8 cellular contexts compared by ENCODE assay signal in genomic region chr5:80275347-80275746, GRCh38. TPM values are rescaled to one million over a fixed set of nuclear protein-coding genes. Genes with fewer than 3 reads are reported as not detected.
DNase-seq lines count a peak whose midpoint lies in the region; ATAC-seq and TF ChIP-seq lines count a peak whose summit lies in the region.

No MANE protein-coding gene starts in this region.

- H2AFZ ChIP-seq in mesenchymal stem cell (ENCODE audit: low read depth, low read length) = no peak overlapping the region

- no peak for TF ChIP-seq POLR2A in body of pancreas (IDR thresholded peaks at IDR 0.05)

- H2BK120ac ChIP-seq in mesenchymal stem cell (ENCODE audit: low read depth, low read length) = no peak overlapping the region

- H3K4me1 ChIP-seq in body of pancreas (no peaks in the 10 kb centered on the region), mesenchymal stem cell (ENCODE audit: control insufficient read depth, insufficient read depth, low read depth, low read length) (no peaks in the 10 kb centered on the region)

- H3K9ac ChIP-seq in mesenchymal stem cell (ENCODE audit: low read length) = no peak overlapping the region

- H3K27ac ChIP-seq in body of pancreas (no peak overlapping the region), mesenchymal stem cell (ENCODE audit: low read length, poor library complexity, severe bottlenecking) (no peak overlapping the region)

- H3K79me1 ChIP-seq in mesenchymal stem cell (replicated peaks; ENCODE audit: low read length, poor library complexity, severe bottlenecking) = no peaks in the 10 kb centered on the region

- intact Hi-C loops in body of pancreas (cut with DNase I) = no loop called here

- 78 to 80% methylated on average over 2 of the region's 2 CpGs for WGBS in body of pancreas, 2 donors
- WGBS in mesenchymal stem cell = 76% methylated on average over 2 of the region's 2 CpGs

- H3K4me3 ChIP-seq in LNCaP clone FGC (ENCODE audit: low read depth, low read length) = no peak overlapping the region
- no peak overlapping the region for H3K4me3 ChIP-seq in body of pancreas
- H3K4me3 ChIP-seq in mesenchymal stem cell (ENCODE audit: insufficient read depth in 1 of 2, low read depth in 1 of 2, low read length in 2 of 2) = no peak overlapping the region

- no peak overlapping the region for H2BK15ac ChIP-seq in mesenchymal stem cell (ENCODE audit: low read depth, poor library complexity, severe bottlenecking)

- H4K91ac ChIP-seq in mesenchymal stem cell (ENCODE audit: low read length) = no peak overlapping the region

- no peak overlapping the region for H2BK5ac ChIP-seq in mesenchymal stem cell (ENCODE audit: low read depth, low read length, poor library complexity, severe bottlenecking)

- no peaks in the 10 kb centered on the region for H3K27me3 ChIP-seq in body of pancreas
- H3K27me3 ChIP-seq in mesenchymal stem cell (ENCODE audit: control insufficient read depth in 1 of 2, insufficient read depth in 1 of 2, low read length in 2 of 2) = no peaks in the 10 kb centered on the region

- TF ChIP-seq CTCF in LNCaP clone FGC (IDR thresholded peaks at IDR 0.05; ENCODE audit: control insufficient read depth, extremely low read depth, insufficient read depth) (peak; percentile 41), body of pancreas (IDR thresholded peaks at IDR 0.05) (peak in 4 of 7 experiments; percentile 31 to 52 (median 48))

- no peak overlapping the region for H3K4me2 ChIP-seq in mesenchymal stem cell (ENCODE audit: low read length, poor library complexity, severe bottlenecking)

- no peak overlapping the region for H2BK12ac ChIP-seq in mesenchymal stem cell (ENCODE audit: low read length in 2 of 2)

- no peak overlapping the region for H3K18ac ChIP-seq in mesenchymal stem cell (ENCODE audit: low read depth in 1 of 2, low read length in 2 of 2)

- DNase-seq in NCI-H1436 (lab: John Stamatoyannopoulos, UW) = peak; percentile 30
- no peak for DNase-seq in NCI-H1436 treated with DMSO at 0.1 percent for 48 hours (lab: John Stamatoyannopoulos, UW)
- no peak for DNase-seq in LNCaP clone FGC (ENCODE audit: low read depth)
- peak in 1 of 4 donors; percentile 18 for DNase-seq in body of pancreas
- DNase-seq in mesenchymal stem cell = peak; percentile 18
- DNase-seq in COLO829 (ENCODE audit: low spot score) = no peak
- DNase-seq in effector CD8-positive, alpha-beta T cell (lab: John Stamatoyannopoulos, UW) = no peak

- ATAC-seq in body of pancreas (no peak), GM18519 (IDR thresholded peaks at IDR 0.05; ENCODE audit: low FRiP score, unreplicated experiment) (no peak)

- H2AK5ac ChIP-seq in mesenchymal stem cell (ENCODE audit: low read length, severe bottlenecking) = no peak overlapping the region

- no peak overlapping the region for H4K8ac ChIP-seq in mesenchymal stem cell (ENCODE audit: low read length)

- H3K9me3 ChIP-seq in body of pancreas = no peaks in the 10 kb centered on the region
- no peaks in the 10 kb centered on the region for H3K9me3 ChIP-seq in mesenchymal stem cell (ENCODE audit: control insufficient read depth, low read length)

- no peak overlapping the region for H3K14ac ChIP-seq in mesenchymal stem cell (ENCODE audit: low read length in 2 of 2)

- H3K4ac ChIP-seq in mesenchymal stem cell (ENCODE audit: low read depth in 1 of 2, low read length in 2 of 2) = no peak overlapping the region

- H3K36me3 ChIP-seq in body of pancreas (replicated peaks in 1 of 2; ENCODE audit: insufficient read depth in 1 of 2, low read depth in 2 of 2) (no peaks in the 10 kb centered on the region), mesenchymal stem cell (ENCODE audit: control insufficient read depth in 1 of 2, insufficient read depth in 2 of 2, low read depth in 1 of 2, low read length in 2 of 2) (no peaks in the 10 kb centered on the region)

- H3K23ac ChIP-seq in mesenchymal stem cell (ENCODE audit: low read length in 2 of 2) = peak overlapping the region in 1 of 2 experiments; percentile 23

RNA-seq across cellular contexts. Expression of gene SERINC5, which starts 19.5 kb away (rescaled TPM):
- total RNA-seq in body of pancreas = 10 to 100 TPM; 23.3 to 26.7 TPM
- 6.8 TPM for polyA plus RNA-seq in mesenchymal stem cell (2013, experiment 1 of 2)
- polyA plus RNA-seq in mesenchymal stem cell (2013, experiment 2 of 2) = 7.0 TPM

RNA-seq across cellular contexts. Expression of gene SPZ1, which starts 44.5 kb away (rescaled TPM):
- not detected for total RNA-seq in body of pancreas
- polyA plus RNA-seq in mesenchymal stem cell (2013, experiment 1 of 2) = not detected
- polyA plus RNA-seq in mesenchymal stem cell (2013, experiment 2 of 2) = not detected

Comparison
In these comparisons a context has a peak if more than half of its experiments do, and no peak if none do; other contexts are left out.
1. DNase-seq: peak in NCI-H1436 (single experiment) and mesenchymal stem cell (single experiment); none in NCI-H1436 treated with DMSO at 0.1 percent for 48 hours (single experiment), LNCaP clone FGC (single experiment), COLO829 (single experiment) and effector CD8-positive, alpha-beta T cell (single experiment).